1 cellular context compared by ENCODE assay signal in the genomic region with DNA sequence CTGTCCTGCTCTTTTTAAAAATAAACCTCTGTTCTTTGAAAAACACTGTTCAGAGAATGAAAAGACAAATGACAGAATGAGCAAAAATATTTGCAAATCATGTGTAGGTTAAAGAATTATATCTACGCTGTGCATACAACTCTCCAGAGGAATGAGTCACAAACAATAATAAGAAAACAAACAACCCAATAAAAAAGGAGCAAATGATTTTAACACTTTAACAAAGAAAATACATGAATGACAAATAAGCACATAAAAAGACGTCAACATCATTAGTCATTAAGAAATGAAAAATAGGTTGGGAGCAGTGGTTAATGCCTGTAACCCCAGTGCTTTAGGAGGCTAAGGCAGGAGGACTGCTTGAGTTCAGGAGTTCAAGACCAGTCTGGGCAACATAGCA.
A peak's percentile ranks its signal among the peaks of the same experiment; 100 is the strongest.
TF ChIP-seq lines count a peak whose summit lies in the region.

No MANE protein-coding gene starts in this region.

TF ChIP-seq in HEK293, 187 proteins besides CTCF, POLR2A, EP300 and RAD21 (continued from another document and continues in another):
- TF ChIP-seq ZNF175 (tag by site-specific recombination; IDR thresholded peaks at IDR 0.05) (no peak), ZNF174 (tag by site-specific recombination; IDR thresholded peaks at IDR 0.05) (no peak), ZNF48 (tag by site-specific recombination; IDR thresholded peaks at IDR 0.05) (no peak), ZNF664 (tag by site-specific recombination; IDR thresholded peaks at IDR 0.05) (no peak), ZBTB17 (tag by site-specific recombination; IDR thresholded peaks at IDR 0.05) (no peak), GFI1B (tag by site-specific recombination; IDR thresholded peaks at IDR 0.05) (peak; percentile 24; the same call in 1 of the 2 replicates), ZNF837 (tag by site-specific recombination; IDR thresholded peaks at IDR 0.05) (no peak), ZNF514 (tag by site-specific recombination; IDR thresholded peaks at IDR 0.05) (no peak), ZNF555 (tag by site-specific recombination; conservative IDR thresholded peaks at IDR 0.05) (no peak), ZFP3 (tag by site-specific recombination; IDR thresholded peaks at IDR 0.05; ENCODE audit: low read depth) (no peak), ZNF530 (tag by site-specific recombination; IDR thresholded peaks at IDR 0.05; ENCODE audit: low read depth) (no peak), ZNF394 (tag by site-specific recombination; IDR thresholded peaks at IDR 0.05; ENCODE audit: borderline replicate concordance) (no peak), ZNF549 (tag by site-specific recombination; IDR thresholded peaks at IDR 0.05) (no peak), ZNF521 (tag by site-specific recombination; IDR thresholded peaks at IDR 0.05) (no peak), ZNF16 (tag by site-specific recombination; IDR thresholded peaks at IDR 0.05; ENCODE audit: low read depth) (no peak), ZNF777 (tag by site-specific recombination; IDR thresholded peaks at IDR 0.05; ENCODE audit: borderline replicate concordance) (no peak), ZNF404 (tag by site-specific recombination; IDR thresholded peaks at IDR 0.05) (no peak), ZIC2 (tag by site-specific recombination; IDR thresholded peaks at IDR 0.05) (no peak), ZBTB20 (tag by site-specific recombination; IDR thresholded peaks at IDR 0.05) (no peak), BCL11A (tag by site-specific recombination; IDR thresholded peaks at IDR 0.05; ENCODE audit: low read depth) (no peak), ZNF677 (tag by site-specific recombination; IDR thresholded peaks at IDR 0.05) (no peak), ZNF391 (tag by site-specific recombination; IDR thresholded peaks at IDR 0.05; ENCODE audit: borderline replicate concordance, low read depth) (no peak), ZNF184 (tag by site-specific recombination; IDR thresholded peaks at IDR 0.05) (no peak), ZNF366 (tag by site-specific recombination; conservative IDR thresholded peaks at IDR 0.05) (no peak), ZNF266 (tag by site-specific recombination; IDR thresholded peaks at IDR 0.05; ENCODE audit: low read depth) (no peak), SP7 (tag by site-specific recombination; IDR thresholded peaks at IDR 0.05) (no peak), ZNF596 (tag by site-specific recombination; IDR thresholded peaks at IDR 0.05) (no peak), ZBTB21 (tag by site-specific recombination; IDR thresholded peaks at IDR 0.05) (no peak), OSR2 (tag by site-specific recombination; IDR thresholded peaks at IDR 0.05) (peak; percentile 70), ZNF560 (tag by site-specific recombination; IDR thresholded peaks at IDR 0.05; ENCODE audit: borderline replicate concordance) (no peak), MZF1 (tag by site-specific recombination; IDR thresholded peaks at IDR 0.05; ENCODE audit: borderline replicate concordance) (no peak), GLIS2 (tag by site-specific recombination; IDR thresholded peaks at IDR 0.05) (no peak)
- TF ChIP-seq, protein P1, sequence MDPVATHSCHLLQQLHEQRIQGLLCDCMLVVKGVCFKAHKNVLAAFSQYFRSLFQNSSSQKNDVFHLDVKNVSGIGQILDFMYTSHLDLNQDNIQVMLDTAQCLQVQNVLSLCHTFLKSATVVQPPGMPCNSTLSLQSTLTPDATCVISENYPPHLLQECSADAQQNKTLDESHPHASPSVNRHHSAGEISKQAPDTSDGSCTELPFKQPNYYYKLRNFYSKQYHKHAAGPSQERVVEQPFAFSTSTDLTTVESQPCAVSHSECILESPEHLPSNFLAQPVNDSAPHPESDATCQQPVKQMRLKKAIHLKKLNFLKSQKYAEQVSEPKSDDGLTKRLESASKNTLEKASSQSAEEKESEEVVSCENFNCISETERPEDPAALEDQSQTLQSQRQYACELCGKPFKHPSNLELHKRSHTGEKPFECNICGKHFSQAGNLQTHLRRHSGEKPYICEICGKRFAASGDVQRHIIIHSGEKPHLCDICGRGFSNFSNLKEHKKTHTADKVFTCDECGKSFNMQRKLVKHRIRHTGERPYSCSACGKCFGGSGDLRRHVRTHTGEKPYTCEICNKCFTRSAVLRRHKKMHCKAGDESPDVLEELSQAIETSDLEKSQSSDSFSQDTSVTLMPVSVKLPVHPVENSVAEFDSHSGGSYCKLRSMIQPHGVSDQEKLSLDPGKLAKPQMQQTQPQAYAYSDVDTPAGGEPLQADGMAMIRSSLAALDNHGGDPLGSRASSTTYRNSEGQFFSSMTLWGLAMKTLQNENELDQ (tag by site-specific recombination; IDR thresholded peaks at IDR 0.05; ENCODE audit: low read depth): no peak
- TF ChIP-seq, protein P2, sequence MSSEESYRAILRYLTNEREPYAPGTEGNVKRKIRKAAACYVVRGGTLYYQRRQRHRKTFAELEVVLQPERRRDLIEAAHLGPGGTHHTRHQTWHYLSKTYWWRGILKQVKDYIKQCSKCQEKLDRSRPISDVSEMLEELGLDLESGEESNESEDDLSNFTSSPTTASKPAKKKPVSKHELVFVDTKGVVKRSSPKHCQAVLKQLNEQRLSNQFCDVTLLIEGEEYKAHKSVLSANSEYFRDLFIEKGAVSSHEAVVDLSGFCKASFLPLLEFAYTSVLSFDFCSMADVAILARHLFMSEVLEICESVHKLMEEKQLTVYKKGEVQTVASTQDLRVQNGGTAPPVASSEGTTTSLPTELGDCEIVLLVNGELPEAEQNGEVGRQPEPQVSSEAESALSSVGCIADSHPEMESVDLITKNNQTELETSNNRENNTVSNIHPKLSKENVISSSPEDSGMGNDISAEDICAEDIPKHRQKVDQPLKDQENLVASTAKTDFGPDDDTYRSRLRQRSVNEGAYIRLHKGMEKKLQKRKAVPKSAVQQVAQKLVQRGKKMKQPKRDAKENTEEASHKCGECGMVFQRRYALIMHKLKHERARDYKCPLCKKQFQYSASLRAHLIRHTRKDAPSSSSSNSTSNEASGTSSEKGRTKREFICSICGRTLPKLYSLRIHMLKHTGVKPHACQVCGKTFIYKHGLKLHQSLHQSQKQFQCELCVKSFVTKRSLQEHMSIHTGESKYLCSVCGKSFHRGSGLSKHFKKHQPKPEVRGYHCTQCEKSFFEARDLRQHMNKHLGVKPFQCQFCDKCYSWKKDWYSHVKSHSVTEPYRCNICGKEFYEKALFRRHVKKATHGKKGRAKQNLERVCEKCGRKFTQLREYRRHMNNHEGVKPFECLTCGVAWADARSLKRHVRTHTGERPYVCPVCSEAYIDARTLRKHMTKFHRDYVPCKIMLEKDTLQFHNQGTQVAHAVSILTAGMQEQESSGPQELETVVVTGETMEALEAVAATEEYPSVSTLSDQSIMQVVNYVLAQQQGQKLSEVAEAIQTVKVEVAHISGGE (tag by site-specific recombination; conservative IDR thresholded peaks at IDR 0.05; ENCODE audit: low read depth): no peak
- TF ChIP-seq, protein P3, sequence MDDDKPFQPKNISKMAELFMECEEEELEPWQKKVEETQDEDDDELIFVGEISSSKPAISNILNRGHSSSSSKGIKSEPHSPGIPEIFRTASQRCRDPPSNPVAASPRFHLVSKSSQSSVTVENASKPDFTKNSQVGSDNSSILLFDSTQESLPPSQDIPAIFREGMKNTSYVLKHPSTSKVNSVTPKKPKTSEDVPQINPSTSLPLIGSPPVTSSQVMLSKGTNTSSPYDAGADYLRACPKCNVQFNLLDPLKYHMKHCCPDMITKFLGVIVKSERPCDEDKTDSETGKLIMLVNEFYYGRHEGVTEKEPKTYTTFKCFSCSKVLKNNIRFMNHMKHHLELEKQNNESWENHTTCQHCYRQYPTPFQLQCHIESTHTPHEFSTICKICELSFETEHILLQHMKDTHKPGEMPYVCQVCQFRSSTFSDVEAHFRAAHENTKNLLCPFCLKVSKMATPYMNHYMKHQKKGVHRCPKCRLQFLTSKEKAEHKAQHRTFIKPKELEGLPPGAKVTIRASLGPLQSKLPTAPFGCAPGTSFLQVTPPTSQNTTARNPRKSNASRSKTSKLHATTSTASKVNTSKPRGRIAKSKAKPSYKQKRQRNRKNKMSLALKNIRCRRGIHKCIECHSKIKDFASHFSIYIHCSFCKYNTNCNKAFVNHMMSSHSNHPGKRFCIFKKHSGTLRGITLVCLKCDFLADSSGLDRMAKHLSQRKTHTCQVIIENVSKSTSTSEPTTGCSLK (tag by site-specific recombination; IDR thresholded peaks at IDR 0.05): no peak
- TF ChIP-seq, protein P4, sequence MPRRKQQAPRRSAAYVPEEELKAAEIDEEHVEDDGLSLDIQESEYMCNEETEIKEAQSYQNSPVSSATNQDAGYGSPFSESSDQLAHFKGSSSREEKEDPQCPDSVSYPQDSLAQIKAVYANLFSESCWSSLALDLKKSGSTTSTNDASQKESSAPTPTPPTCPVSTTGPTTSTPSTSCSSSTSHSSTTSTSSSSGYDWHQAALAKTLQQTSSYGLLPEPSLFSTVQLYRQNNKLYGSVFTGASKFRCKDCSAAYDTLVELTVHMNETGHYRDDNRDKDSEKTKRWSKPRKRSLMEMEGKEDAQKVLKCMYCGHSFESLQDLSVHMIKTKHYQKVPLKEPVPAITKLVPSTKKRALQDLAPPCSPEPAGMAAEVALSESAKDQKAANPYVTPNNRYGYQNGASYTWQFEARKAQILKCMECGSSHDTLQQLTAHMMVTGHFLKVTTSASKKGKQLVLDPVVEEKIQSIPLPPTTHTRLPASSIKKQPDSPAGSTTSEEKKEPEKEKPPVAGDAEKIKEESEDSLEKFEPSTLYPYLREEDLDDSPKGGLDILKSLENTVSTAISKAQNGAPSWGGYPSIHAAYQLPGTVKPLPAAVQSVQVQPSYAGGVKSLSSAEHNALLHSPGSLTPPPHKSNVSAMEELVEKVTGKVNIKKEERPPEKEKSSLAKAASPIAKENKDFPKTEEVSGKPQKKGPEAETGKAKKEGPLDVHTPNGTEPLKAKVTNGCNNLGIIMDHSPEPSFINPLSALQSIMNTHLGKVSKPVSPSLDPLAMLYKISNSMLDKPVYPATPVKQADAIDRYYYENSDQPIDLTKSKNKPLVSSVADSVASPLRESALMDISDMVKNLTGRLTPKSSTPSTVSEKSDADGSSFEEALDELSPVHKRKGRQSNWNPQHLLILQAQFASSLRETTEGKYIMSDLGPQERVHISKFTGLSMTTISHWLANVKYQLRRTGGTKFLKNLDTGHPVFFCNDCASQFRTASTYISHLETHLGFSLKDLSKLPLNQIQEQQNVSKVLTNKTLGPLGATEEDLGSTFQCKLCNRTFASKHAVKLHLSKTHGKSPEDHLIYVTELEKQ (tag by site-specific recombination; IDR thresholded peaks at IDR 0.05; ENCODE audit: borderline replicate concordance): peak; percentile 39; the same call in 1 of the 2 replicates
- TF ChIP-seq, protein P5, sequence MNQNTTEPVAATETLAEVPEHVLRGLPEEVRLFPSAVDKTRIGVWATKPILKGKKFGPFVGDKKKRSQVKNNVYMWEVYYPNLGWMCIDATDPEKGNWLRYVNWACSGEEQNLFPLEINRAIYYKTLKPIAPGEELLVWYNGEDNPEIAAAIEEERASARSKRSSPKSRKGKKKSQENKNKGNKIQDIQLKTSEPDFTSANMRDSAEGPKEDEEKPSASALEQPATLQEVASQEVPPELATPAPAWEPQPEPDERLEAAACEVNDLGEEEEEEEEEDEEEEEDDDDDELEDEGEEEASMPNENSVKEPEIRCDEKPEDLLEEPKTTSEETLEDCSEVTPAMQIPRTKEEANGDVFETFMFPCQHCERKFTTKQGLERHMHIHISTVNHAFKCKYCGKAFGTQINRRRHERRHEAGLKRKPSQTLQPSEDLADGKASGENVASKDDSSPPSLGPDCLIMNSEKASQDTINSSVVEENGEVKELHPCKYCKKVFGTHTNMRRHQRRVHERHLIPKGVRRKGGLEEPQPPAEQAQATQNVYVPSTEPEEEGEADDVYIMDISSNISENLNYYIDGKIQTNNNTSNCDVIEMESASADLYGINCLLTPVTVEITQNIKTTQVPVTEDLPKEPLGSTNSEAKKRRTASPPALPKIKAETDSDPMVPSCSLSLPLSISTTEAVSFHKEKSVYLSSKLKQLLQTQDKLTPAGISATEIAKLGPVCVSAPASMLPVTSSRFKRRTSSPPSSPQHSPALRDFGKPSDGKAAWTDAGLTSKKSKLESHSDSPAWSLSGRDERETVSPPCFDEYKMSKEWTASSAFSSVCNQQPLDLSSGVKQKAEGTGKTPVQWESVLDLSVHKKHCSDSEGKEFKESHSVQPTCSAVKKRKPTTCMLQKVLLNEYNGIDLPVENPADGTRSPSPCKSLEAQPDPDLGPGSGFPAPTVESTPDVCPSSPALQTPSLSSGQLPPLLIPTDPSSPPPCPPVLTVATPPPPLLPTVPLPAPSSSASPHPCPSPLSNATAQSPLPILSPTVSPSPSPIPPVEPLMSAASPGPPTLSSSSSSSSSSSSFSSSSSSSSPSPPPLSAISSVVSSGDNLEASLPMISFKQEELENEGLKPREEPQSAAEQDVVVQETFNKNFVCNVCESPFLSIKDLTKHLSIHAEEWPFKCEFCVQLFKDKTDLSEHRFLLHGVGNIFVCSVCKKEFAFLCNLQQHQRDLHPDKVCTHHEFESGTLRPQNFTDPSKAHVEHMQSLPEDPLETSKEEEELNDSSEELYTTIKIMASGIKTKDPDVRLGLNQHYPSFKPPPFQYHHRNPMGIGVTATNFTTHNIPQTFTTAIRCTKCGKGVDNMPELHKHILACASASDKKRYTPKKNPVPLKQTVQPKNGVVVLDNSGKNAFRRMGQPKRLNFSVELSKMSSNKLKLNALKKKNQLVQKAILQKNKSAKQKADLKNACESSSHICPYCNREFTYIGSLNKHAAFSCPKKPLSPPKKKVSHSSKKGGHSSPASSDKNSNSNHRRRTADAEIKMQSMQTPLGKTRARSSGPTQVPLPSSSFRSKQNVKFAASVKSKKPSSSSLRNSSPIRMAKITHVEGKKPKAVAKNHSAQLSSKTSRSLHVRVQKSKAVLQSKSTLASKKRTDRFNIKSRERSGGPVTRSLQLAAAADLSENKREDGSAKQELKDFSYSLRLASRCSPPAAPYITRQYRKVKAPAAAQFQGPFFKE (tag by site-specific recombination; IDR thresholded peaks at IDR 0.05; ENCODE audit: borderline replicate concordance): no peak
- TF ChIP-seq, protein P6, sequence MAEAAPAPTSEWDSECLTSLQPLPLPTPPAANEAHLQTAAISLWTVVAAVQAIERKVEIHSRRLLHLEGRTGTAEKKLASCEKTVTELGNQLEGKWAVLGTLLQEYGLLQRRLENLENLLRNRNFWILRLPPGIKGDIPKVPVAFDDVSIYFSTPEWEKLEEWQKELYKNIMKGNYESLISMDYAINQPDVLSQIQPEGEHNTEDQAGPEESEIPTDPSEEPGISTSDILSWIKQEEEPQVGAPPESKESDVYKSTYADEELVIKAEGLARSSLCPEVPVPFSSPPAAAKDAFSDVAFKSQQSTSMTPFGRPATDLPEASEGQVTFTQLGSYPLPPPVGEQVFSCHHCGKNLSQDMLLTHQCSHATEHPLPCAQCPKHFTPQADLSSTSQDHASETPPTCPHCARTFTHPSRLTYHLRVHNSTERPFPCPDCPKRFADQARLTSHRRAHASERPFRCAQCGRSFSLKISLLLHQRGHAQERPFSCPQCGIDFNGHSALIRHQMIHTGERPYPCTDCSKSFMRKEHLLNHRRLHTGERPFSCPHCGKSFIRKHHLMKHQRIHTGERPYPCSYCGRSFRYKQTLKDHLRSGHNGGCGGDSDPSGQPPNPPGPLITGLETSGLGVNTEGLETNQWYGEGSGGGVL (tag by site-specific recombination; IDR thresholded peaks at IDR 0.05): no peak
- TF ChIP-seq, protein P7, sequence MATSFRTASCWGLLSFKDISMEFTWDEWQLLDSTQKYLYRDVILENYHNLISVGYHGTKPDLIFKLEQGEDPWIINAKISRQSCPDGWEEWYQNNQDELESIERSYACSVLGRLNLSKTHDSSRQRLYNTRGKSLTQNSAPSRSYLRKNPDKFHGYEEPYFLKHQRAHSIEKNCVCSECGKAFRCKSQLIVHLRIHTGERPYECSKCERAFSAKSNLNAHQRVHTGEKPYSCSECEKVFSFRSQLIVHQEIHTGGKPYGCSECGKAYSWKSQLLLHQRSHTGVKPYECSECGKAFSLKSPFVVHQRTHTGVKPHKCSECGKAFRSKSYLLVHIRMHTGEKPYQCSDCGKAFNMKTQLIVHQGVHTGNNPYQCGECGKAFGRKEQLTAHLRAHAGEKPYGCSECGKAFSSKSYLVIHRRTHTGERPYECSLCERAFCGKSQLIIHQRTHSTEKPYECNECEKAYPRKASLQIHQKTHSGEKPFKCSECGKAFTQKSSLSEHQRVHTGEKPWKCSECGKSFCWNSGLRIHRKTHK (tag by site-specific recombination; IDR thresholded peaks at IDR 0.05): 0 out of 2 replicates have a peak, but pooled peaks have one; percentile 33
